In genomic region chr19:5949792-5950305, GRCh38 we compare ENCODE assay signal across 8 cellular contexts. TPM values are rescaled to one million over a fixed set of nuclear protein-coding genes. Genes with fewer than 3 reads are reported as not detected.
DNase-seq lines count a peak whose midpoint lies in the region; ATAC-seq and TF ChIP-seq lines count a peak whose summit lies in the region.

No MANE protein-coding gene starts in this region.

- H3K27ac Mint-ChIP-seq in T-cell: peak overlapping the region; percentile 96 to 98
- H3K27ac Mint-ChIP-seq in brain: peak overlapping the region in 4 of 5 experiments; percentile 6 to 97 (median 71)

- no peak for TF ChIP-seq CTCF in brain (conservative IDR thresholded peaks at IDR 0.05)
- no peak for TF ChIP-seq CTCF in omental fat pad (IDR thresholded peaks at IDR 0.05)
- no peak for TF ChIP-seq CTCF in brain microvascular endothelial cell (IDR thresholded peaks at IDR 0.05; ENCODE audit: low read depth, low read length, missing control alignments)

- H3K27me3 ChIP-seq in brain microvascular endothelial cell (replicated peaks): no peaks in the 10 kb centered on the region

- DNase-seq in DMS79 treated with DMSO at 0.1 percent for 48 hours (lab: John Stamatoyannopoulos, UW) (peak; percentile 91), T-cell (peak in 18 of 34 experiments; percentile 8 to 50 (median 27)), omental fat pad (ENCODE audit: low spot score) (no peak), brain microvascular endothelial cell (no peak), GM19238 (ENCODE audit: insufficient read length, low spot score) (no peak), middle frontal gyrus (ENCODE audit: extremely low spot score, low spot score) (no peak)

- no peaks in the 10 kb centered on the region for H3K27me3 Mint-ChIP-seq in T-cell
- no peaks in the 10 kb centered on the region for H3K27me3 Mint-ChIP-seq in brain

- peaks cover 94 to 96% (median 94%) of the 10 kb centered on the region in 3 donors for H3K4me1 Mint-ChIP-seq in T-cell
- peaks cover 92% of the 10 kb centered on the region for H3K4me1 Mint-ChIP-seq in brain

- in situ Hi-C loops in brain microvascular endothelial cell (cut with HindIII; ENCODE audit: low pct_ligation_motif_present, low sequenced_read_pairs): no loop called here

- peak; percentile 69 to 79 (median 74) for ATAC-seq in T-cell (replicated peaks in 1 of 4)
- ATAC-seq in omental fat pad (ENCODE audit: low FRiP score): peak; percentile 16
- ATAC-seq in HG03354 (IDR thresholded peaks at IDR 0.05; ENCODE audit: poor library complexity, severe bottlenecking, unreplicated experiment): no peak

- POLR2A ChIA-PET in T-cell (lab: Charles Lee): no interaction called here

- no peak overlapping the region for H3K27ac ChIP-seq in brain microvascular endothelial cell

- H3K4me3 ChIP-seq in brain microvascular endothelial cell (ENCODE audit: low read depth, low read length): no peak overlapping the region

- peaks cover 4% of the 10 kb centered on the region for H3K36me3 ChIP-seq in brain microvascular endothelial cell (replicated peaks)

- H3K4me3 Mint-ChIP-seq in T-cell (peak overlapping the region; percentile 46 to 86 (median 62)), brain (no peak overlapping the region)

- H3K36me3 Mint-ChIP-seq in T-cell (peaks cover 7% of the 10 kb centered on the region), brain (peaks cover 20% of the 10 kb centered on the region)

- H3K9me3 Mint-ChIP-seq in T-cell (no peaks in the 10 kb centered on the region), brain (no peaks in the 10 kb centered on the region)

- CTCF ChIA-PET in T-cell (lab: Charles Lee): interaction anchor here (0.7 to 1.1 kb wide), 2 partner anchors 18 to 99 kb away, joined by 3 read pairs; no protein-coding TSS in a partner anchor

RNA-seq across cellular contexts. Expression of gene RANBP3, which starts 28.1 kb away (rescaled TPM):
- 100 to 1,000 TPM in 2 of 5 donors, 10 to 100 TPM in 3; 90.2 to 101 (median 98.3) TPM for total RNA-seq in T-cell
- polyA plus RNA-seq in brain (ENCODE audit: insufficient read depth, low read depth, low replicate concordance): 183 TPM
- 10 to 100 TPM; 43.8 to 60.1 (median 45.9) TPM for total RNA-seq in omental fat pad

RNA-seq across cellular contexts. Expression of gene CAPS, which starts 35.8 kb away (rescaled TPM):
- total RNA-seq in T-cell (10 to 100 TPM; 43.3 to 74.8 (median 69.8) TPM), omental fat pad (1 to 10 TPM; 2.3 to 9.0 (median 4.6) TPM)
- polyA plus RNA-seq in brain (ENCODE audit: insufficient read depth, low read depth, low replicate concordance): 43.6 TPM

RNA-seq across cellular contexts. Expression of gene VMAC, which starts 45.2 kb away (rescaled TPM):
- 10 to 100 TPM; 23.8 to 35.9 (median 30.9) TPM for total RNA-seq in T-cell
- polyA plus RNA-seq in brain (ENCODE audit: insufficient read depth, low read depth, low replicate concordance): 4.6 TPM
- 10 to 100 TPM in 1 of 4 donors, 1 to 10 TPM in 3; 2.0 to 10.4 (median 4.6) TPM for total RNA-seq in omental fat pad

RNA-seq across cellular contexts. Expression of gene NDUFA11, which starts 46.3 kb away (rescaled TPM):
- 100 to 1,000 TPM; 106 to 198 (median 185) TPM for total RNA-seq in T-cell
- 691 TPM for polyA plus RNA-seq in brain (ENCODE audit: insufficient read depth, low read depth, low replicate concordance)
- total RNA-seq in omental fat pad: 100 to 1,000 TPM; 134 to 234 (median 190) TPM

Comparison
In these comparisons a context has a peak if more than half of its experiments do, and no peak if none do; other contexts are left out.
1. DNase-seq: peak in DMS79 treated with DMSO at 0.1 percent for 48 hours (single experiment) and T-cell (18 of 34); none in omental fat pad (single experiment), brain microvascular endothelial cell (single experiment), GM19238 (single experiment) and middle frontal gyrus (single experiment).
2. H3K4me3 Mint-ChIP-seq: peak in T-cell (3 of 3); none in brain (0 of 5).
3. RNA of gene CAPS, which starts 35.8 kb away (total RNA-seq): 43.3 to 74.8 TPM in T-cell; 2.3 to 9.0 TPM in omental fat pad; every median in the first group is over 4 times any median in the second.